ENCODE assay signal across 1 cellular context in genomic region chr2:12192762-12193161, GRCh38.
TF ChIP-seq lines count a peak whose summit lies in the region.

No MANE protein-coding gene starts in this region.

TF ChIP-seq in H1, 55 proteins besides CTCF, POLR2A, EP300 and RAD21 (continued from another document):
- TF ChIP-seq SRF (IDR thresholded peaks at IDR 0.05; ENCODE audit: low read depth, low read length) (no peak), SP1 (IDR thresholded peaks at IDR 0.05; ENCODE audit: low read depth, low read length) (no peak), CBX8 (IDR thresholded peaks at IDR 0.05; ENCODE audit: borderline replicate concordance, low read depth, low read length) (no peak), TAF1 (IDR thresholded peaks at IDR 0.05; ENCODE audit: low read depth, low read length) (no peak), MAX (IDR thresholded peaks at IDR 0.05) (no peak), EZH2 (IDR thresholded peaks at IDR 0.05; ENCODE audit: low read depth, low read length, severe bottlenecking) (no peak), BRCA1 (IDR thresholded peaks at IDR 0.05; ENCODE audit: low read depth, low read length) (no peak), BCL11A (IDR thresholded peaks at IDR 0.05; ENCODE audit: low read depth in 2 of 2, low read length in 2 of 2) (no peak), GTF2F1 (IDR thresholded peaks at IDR 0.05; ENCODE audit: borderline replicate concordance, low read depth, low read length) (no peak), RNF2 (IDR thresholded peaks at IDR 0.05; ENCODE audit: borderline replicate concordance, low read depth, low read length, missing control alignments, poor library complexity, severe bottlenecking) (no peak), KDM1A (IDR thresholded peaks at IDR 0.05; ENCODE audit: borderline replicate concordance, low read length) (no peak), CHD2 (IDR thresholded peaks at IDR 0.05; ENCODE audit: low read length) (no peak), CBX5 (IDR thresholded peaks at IDR 0.05; ENCODE audit: low read depth, low read length) (no peak), SIX5 (IDR thresholded peaks at IDR 0.05; ENCODE audit: low read depth, low read length) (no peak), RBBP5 (IDR thresholded peaks at IDR 0.05; ENCODE audit: borderline replicate concordance, low read depth, low read length) (no peak), KDM4A (IDR thresholded peaks at IDR 0.05; ENCODE audit: low read depth, low read length, severe bottlenecking) (no peak), CTBP2 (IDR thresholded peaks at IDR 0.05; ENCODE audit: borderline replicate concordance, insufficient read depth, insufficient read length, low read length) (no peak), SIRT6 (IDR thresholded peaks at IDR 0.05; ENCODE audit: low read length) (no peak), POU5F1 (IDR thresholded peaks at IDR 0.05; ENCODE audit: low read depth, low read length) (no peak)
